8 cellular contexts compared by ENCODE assay signal in the genomic region with DNA sequence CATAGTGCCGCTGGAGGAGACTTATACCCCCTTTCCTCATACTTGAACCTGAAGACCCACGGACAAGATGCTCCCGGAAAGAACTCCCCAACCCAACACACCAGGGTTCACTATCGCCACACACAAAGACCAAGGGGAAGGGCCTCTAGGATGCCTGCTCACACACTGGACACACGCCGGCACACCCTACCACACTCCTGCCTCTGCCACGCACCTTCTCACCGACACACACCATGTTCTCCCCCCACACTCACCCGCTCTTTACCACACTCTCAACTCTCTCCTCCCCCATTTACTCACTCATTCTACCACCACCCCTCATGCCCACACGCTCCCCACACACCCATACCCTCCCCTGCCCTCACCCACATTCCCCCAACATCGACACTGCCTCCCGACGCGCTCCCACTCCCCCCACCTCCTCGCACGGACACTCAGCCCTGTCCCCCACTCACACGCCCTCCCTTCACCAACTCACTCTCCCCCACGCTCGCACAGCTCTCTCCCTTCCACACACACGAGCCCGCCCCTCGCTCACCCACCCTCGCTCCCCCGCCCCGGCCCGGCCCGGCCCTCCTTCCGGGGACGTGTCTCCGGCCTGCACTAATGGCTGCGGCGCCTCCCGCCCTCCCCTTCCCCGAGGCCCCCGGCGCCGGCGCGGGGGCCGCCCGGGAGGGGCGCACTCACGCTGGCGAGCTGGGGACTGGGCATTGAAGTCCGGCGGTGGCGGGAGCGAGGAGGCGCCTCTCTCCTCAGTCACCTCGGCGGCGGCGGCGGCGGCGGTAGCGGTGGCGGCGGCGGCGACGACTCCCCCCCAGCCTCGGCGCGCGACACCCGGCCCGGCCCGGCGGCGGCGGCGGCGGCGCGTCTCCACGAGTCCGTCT.
A peak's percentile ranks its signal among the peaks of the same experiment; 100 is the strongest.
DNase-seq lines count a peak whose midpoint lies in the region; ATAC-seq and TF ChIP-seq lines count a peak whose summit lies in the region.

No MANE protein-coding gene starts in this region.

- DNase-seq in C1 segment of cervical spinal cord (lab: John Stamatoyannopoulos, UW) (peak in 13 of 14 donors; percentile 43 to 91 (median 77)), T47D (ENCODE audit: low read depth in 1 of 2, low spot score in 1 of 2) (peak; percentile 47 to 77), iris pigment epithelial cell (ENCODE audit: low read depth) (peak; percentile 71), NCI-H1048 (lab: John Stamatoyannopoulos, UW) (no peak)
- DNase-seq in stimulated activated CD4-positive, alpha-beta T cell treated with anti-CD3 and anti-CD28 coated beads, Interleukin-12 subunit alpha, Interleukin-12 subunit beta, amount 100 ng/mL, for 4 hours, result peak; percentile 77

- in situ Hi-C loops in T47D (cut with HindIII; ENCODE audit: low pct_unique_long_range_greater_than_20kb, low sequenced_read_pairs), result no loop called here

- no peak for TF ChIP-seq CTCF in VCaP (conservative IDR thresholded peaks at IDR 0.05)

- ATAC-seq in GM19328 (IDR thresholded peaks at IDR 0.05; ENCODE audit: unreplicated experiment) (peak; percentile 29), HG03565 (IDR thresholded peaks at IDR 0.05; ENCODE audit: unreplicated experiment) (peak; percentile 3)

- peak overlapping the region; percentile 95 for H3K27ac ChIP-seq in VCaP
